Comparison of ENCODE assay signal across 1 cellular context in the genomic region with DNA sequence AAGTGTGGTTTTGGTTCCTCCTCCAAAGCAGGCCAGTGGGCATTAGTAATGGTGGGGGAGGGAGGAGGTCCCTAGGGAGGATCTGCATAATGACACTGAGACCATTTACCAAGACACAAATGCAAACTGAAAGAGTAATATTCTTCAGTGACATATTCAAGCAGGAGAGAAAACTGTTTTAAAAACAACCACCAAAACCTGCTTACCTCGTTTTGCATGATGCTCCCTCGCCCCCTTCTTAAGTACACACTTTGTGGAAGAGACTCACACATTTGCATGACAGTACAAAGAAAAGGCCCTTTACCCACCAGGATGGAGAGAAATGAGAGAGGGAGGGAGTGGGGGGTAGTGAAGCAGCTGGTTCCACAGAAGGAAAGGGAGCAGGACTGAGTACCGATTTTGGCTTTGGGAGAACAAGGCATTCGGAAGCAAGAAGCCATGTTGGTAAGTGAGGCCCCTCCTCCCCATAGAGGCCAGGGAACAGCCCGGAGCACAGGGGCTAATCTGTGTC.
TF ChIP-seq lines count a peak whose summit lies in the region.

No MANE protein-coding gene starts in this region.

TF ChIP-seq in H1, 55 proteins besides CTCF, POLR2A, EP300 and RAD21:
- TF ChIP-seq CTBP2 (IDR thresholded peaks at IDR 0.05; ENCODE audit: borderline replicate concordance, insufficient read depth, insufficient read length, low read length) (no peak), BRCA1 (IDR thresholded peaks at IDR 0.05; ENCODE audit: low read depth, low read length) (no peak), NANOG (IDR thresholded peaks at IDR 0.05; ENCODE audit: insufficient read depth, low read depth, low read length, poor library complexity, severe bottlenecking) (no peak), TAF7 (optimal IDR thresholded peaks at IDR 0.05; ENCODE audit: borderline replicate concordance, low read depth, low read length) (no peak), GABPA (IDR thresholded peaks at IDR 0.05; ENCODE audit: borderline replicate concordance, insufficient read depth, low read length) (no peak), SIRT6 (IDR thresholded peaks at IDR 0.05; ENCODE audit: low read length) (no peak), KDM1A (IDR thresholded peaks at IDR 0.05; ENCODE audit: borderline replicate concordance, low read length) (no peak), HDAC2 (IDR thresholded peaks at IDR 0.05; ENCODE audit: borderline replicate concordance in 1 of 2, low read depth in 2 of 2, low read length in 2 of 2) (no peak), EGR1 (IDR thresholded peaks at IDR 0.05; ENCODE audit: borderline replicate concordance, low read depth, low read length) (no peak), RNF2 (IDR thresholded peaks at IDR 0.05; ENCODE audit: borderline replicate concordance, low read depth, low read length, missing control alignments, poor library complexity, severe bottlenecking) (no peak), CBX8 (IDR thresholded peaks at IDR 0.05; ENCODE audit: borderline replicate concordance, low read depth, low read length) (no peak), SIX5 (IDR thresholded peaks at IDR 0.05; ENCODE audit: low read depth, low read length) (no peak), TCF12 (IDR thresholded peaks at IDR 0.05; ENCODE audit: low read depth, low read length) (no peak), JUND (IDR thresholded peaks at IDR 0.05; ENCODE audit: low read length) (no peak), MAFK (IDR thresholded peaks at IDR 0.05; ENCODE audit: low read depth, low read length) (no peak), CBX5 (IDR thresholded peaks at IDR 0.05; ENCODE audit: low read depth, low read length) (no peak)
- TF ChIP-seq, protein P1, sequence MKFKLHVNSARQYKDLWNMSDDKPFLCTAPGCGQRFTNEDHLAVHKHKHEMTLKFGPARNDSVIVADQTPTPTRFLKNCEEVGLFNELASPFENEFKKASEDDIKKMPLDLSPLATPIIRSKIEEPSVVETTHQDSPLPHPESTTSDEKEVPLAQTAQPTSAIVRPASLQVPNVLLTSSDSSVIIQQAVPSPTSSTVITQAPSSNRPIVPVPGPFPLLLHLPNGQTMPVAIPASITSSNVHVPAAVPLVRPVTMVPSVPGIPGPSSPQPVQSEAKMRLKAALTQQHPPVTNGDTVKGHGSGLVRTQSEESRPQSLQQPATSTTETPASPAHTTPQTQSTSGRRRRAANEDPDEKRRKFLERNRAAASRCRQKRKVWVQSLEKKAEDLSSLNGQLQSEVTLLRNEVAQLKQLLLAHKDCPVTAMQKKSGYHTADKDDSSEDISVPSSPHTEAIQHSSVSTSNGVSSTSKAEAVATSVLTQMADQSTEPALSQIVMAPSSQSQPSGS (IDR thresholded peaks at IDR 0.05; ENCODE audit: low read length), result no peak
- TF ChIP-seq, protein P2, sequence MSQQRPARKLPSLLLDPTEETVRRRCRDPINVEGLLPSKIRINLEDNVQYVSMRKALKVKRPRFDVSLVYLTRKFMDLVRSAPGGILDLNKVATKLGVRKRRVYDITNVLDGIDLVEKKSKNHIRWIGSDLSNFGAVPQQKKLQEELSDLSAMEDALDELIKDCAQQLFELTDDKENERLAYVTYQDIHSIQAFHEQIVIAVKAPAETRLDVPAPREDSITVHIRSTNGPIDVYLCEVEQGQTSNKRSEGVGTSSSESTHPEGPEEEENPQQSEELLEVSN (IDR thresholded peaks at IDR 0.05), result no peak
- TF ChIP-seq, protein P3, sequence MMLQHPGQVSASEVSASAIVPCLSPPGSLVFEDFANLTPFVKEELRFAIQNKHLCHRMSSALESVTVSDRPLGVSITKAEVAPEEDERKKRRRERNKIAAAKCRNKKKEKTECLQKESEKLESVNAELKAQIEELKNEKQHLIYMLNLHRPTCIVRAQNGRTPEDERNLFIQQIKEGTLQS (IDR thresholded peaks at IDR 0.05; ENCODE audit: insufficient read depth, low read depth, low read length), result no peak
- TF ChIP-seq, protein P4, sequence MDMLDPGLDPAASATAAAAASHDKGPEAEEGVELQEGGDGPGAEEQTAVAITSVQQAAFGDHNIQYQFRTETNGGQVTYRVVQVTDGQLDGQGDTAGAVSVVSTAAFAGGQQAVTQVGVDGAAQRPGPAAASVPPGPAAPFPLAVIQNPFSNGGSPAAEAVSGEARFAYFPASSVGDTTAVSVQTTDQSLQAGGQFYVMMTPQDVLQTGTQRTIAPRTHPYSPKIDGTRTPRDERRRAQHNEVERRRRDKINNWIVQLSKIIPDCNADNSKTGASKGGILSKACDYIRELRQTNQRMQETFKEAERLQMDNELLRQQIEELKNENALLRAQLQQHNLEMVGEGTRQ (IDR thresholded peaks at IDR 0.05; ENCODE audit: low read length), result no peak
